Comparison of ENCODE assay signal across 9 cellular contexts in genomic region chr4:5142726-5143125, GRCh38.
A peak's percentile ranks its signal among the peaks of the same experiment; 100 is the strongest.
DNase-seq lines count a peak whose midpoint lies in the region; ATAC-seq, FAIRE-seq and TF ChIP-seq lines count a peak whose summit lies in the region.
"Had no signal": no experiment of that assay in that cellular context is flagged by ENCODE, and none has a peak within 500 bp of the region (broad histone marks: within the 10 kb centered on the region; RNA-seq: fewer than 3 reads in every experiment).

No MANE protein-coding gene starts in this region.

- H3K9me3 Mint-ChIP-seq in naive thymus-derived CD4-positive, alpha-beta T cell, result peaks cover 0 to 3% (median 0%) of the 10 kb centered on the region in 11 donors
- H3K9me3 Mint-ChIP-seq: activated naive CD8-positive, alpha-beta T cell treated with anti-CD3 and anti-CD28 coated beads, Interleukin-2, amount 10 ng/mL, durations not matched to agents 7 days and 5 days had no signal

- H3K9me3 ChIP-seq in small intestine (ENCODE audit: control insufficient read depth, low read depth), result no peaks in the 10 kb centered on the region
- H3K9me3 ChIP-seq in naive thymus-derived CD4-positive, alpha-beta T cell (ENCODE audit: control insufficient read depth in 2 of 3, low read length in 3 of 3), result no peaks in the 10 kb centered on the region

- ATAC-seq in naive thymus-derived CD4-positive, alpha-beta T cell, result no peak
- no peak for ATAC-seq in HG02571 (IDR thresholded peaks at IDR 0.05; ENCODE audit: unreplicated experiment)

- H3K4me3 Mint-ChIP-seq in naive thymus-derived CD4-positive, alpha-beta T cell, result no peak overlapping the region
- H3K4me3 Mint-ChIP-seq: activated naive CD8-positive, alpha-beta T cell treated with anti-CD3 and anti-CD28 coated beads, Interleukin-2, amount 10 ng/mL, durations not matched to agents 7 days and 5 days had no signal

- H3K27ac Mint-ChIP-seq in naive thymus-derived CD4-positive, alpha-beta T cell, result no peak overlapping the region
- H3K27ac Mint-ChIP-seq: activated naive CD8-positive, alpha-beta T cell treated with anti-CD3 and anti-CD28 coated beads, Interleukin-2, amount 10 ng/mL, durations not matched to agents 7 days and 5 days had no signal

- no peak for FAIRE-seq in small intestine (lab: Jason Lieb, UNC)

- H3K4me1 ChIP-seq in small intestine (ENCODE audit: control insufficient read depth in 2 of 2, insufficient read depth in 1 of 2, low read depth in 1 of 2, low read length in 1 of 2), result no peaks in the 10 kb centered on the region
- H3K4me1 ChIP-seq in naive thymus-derived CD4-positive, alpha-beta T cell (ENCODE audit: control insufficient read depth in 2 of 2, insufficient read depth in 2 of 2, low read length in 2 of 2), result no peaks in the 10 kb centered on the region

- H3K4me3 ChIP-seq in fibroblast of the aortic adventitia (ENCODE audit: low read depth, low read length) (no peak overlapping the region), small intestine (ENCODE audit: low read depth in 1 of 2, low read length in 2 of 2) (no peak overlapping the region)
- no peak overlapping the region for H3K4me3 ChIP-seq in naive thymus-derived CD4-positive, alpha-beta T cell (ENCODE audit: low read length)

- H3K36me3 ChIP-seq in small intestine (ENCODE audit: control insufficient read depth in 2 of 2, insufficient read depth in 2 of 2, low read length in 2 of 2), result no peaks in the 10 kb centered on the region
- no peaks in the 10 kb centered on the region for H3K36me3 ChIP-seq in naive thymus-derived CD4-positive, alpha-beta T cell (ENCODE audit: control insufficient read depth in 2 of 3, insufficient read depth in 3 of 3, low read length in 3 of 3)

- no peaks in the 10 kb centered on the region for H3K4me1 Mint-ChIP-seq in naive thymus-derived CD4-positive, alpha-beta T cell
- H3K4me1 Mint-ChIP-seq: activated naive CD8-positive, alpha-beta T cell treated with anti-CD3 and anti-CD28 coated beads, Interleukin-2, amount 10 ng/mL, durations not matched to agents 7 days and 5 days had no signal

- H3K27ac ChIP-seq in small intestine (ENCODE audit: low read depth in 1 of 2, low read length in 1 of 2), result no peak overlapping the region
- H3K27ac ChIP-seq in naive thymus-derived CD4-positive, alpha-beta T cell (ENCODE audit: low read depth, low read length), result no peak overlapping the region

- TF ChIP-seq CTCF in GM12873 (IDR thresholded peaks at IDR 0.05; ENCODE audit: insufficient read depth, low read depth, low read length, missing control alignments) (peak; percentile 45), fibroblast of the aortic adventitia (IDR thresholded peaks at IDR 0.05; ENCODE audit: insufficient read depth, low read length) (peak; percentile 66)

- no peaks in the 10 kb centered on the region for H3K36me3 Mint-ChIP-seq in naive thymus-derived CD4-positive, alpha-beta T cell
- H3K36me3 Mint-ChIP-seq: activated naive CD8-positive, alpha-beta T cell treated with anti-CD3 and anti-CD28 coated beads, Interleukin-2, amount 10 ng/mL, durations not matched to agents 7 days and 5 days had no signal

- CTCF ChIA-PET in naive thymus-derived CD4-positive, alpha-beta T cell (lab: Charles Lee), result no interaction called here

- POLR2A ChIA-PET in naive thymus-derived CD4-positive, alpha-beta T cell (lab: Charles Lee), result no interaction called here

- DNase-seq in RPMI7951 (ENCODE audit: low read depth) (peak; percentile 50), fibroblast of the aortic adventitia (ENCODE audit: low read depth) (peak; percentile 75), small intestine (peak; percentile 25)
- DNase-seq in naive thymus-derived CD4-positive, alpha-beta T cell, result no peak
- no peak for DNase-seq in effector CD8-positive, alpha-beta T cell (lab: John Stamatoyannopoulos, UW)
- no peak for DNase-seq in activated naive CD4-positive, alpha-beta T cell treated with anti-CD3 and anti-CD28 coated beads, Interleukin-2, amount 50 U/mL, for 16 hours
- DNase-seq: activated naive CD8-positive, alpha-beta T cell treated with anti-CD3 and anti-CD28 coated beads, Interleukin-2, amount 10 ng/mL, durations not matched to agents 7 days and 5 days had no signal

- peaks cover 0 to 10% (median 3%) of the 10 kb centered on the region in 5 donors for H3K27me3 Mint-ChIP-seq in naive thymus-derived CD4-positive, alpha-beta T cell

- no peaks in the 10 kb centered on the region for H3K27me3 ChIP-seq in small intestine (ENCODE audit: control insufficient read depth in 2 of 2, insufficient read depth in 2 of 2, low read length in 2 of 2)
- H3K27me3 ChIP-seq in naive thymus-derived CD4-positive, alpha-beta T cell (ENCODE audit: control insufficient read depth in 2 of 2, insufficient read depth in 2 of 2, low read length in 2 of 2), result no peaks in the 10 kb centered on the region

- 82 to 88% (median 84%) methylated on average over 3 of the region's 3 CpGs for WGBS in small intestine, 3 donors

- intact Hi-C loops in naive thymus-derived CD4-positive, alpha-beta T cell (cut with micrococcal nuclease), result loop anchor here in 1 of 2 donors (5.0 kb wide), 1 partner anchor 655 kb away; no protein-coding TSS in a partner anchor

Comparison
In these comparisons a context has a peak if more than half of its experiments do, and no peak if none do; other contexts are left out.
1. DNase-seq: peak in RPMI7951 (single experiment), fibroblast of the aortic adventitia (single experiment) and small intestine (single experiment); none in naive thymus-derived CD4-positive, alpha-beta T cell (0 of 9), effector CD8-positive, alpha-beta T cell (single experiment) and activated naive CD4-positive, alpha-beta T cell treated with anti-CD3 and anti-CD28 coated beads, Interleukin-2, amount 50 U/mL, for 16 hours (single experiment).